Comparison of ENCODE assay signal across 26 cellular contexts in the genomic region with DNA sequence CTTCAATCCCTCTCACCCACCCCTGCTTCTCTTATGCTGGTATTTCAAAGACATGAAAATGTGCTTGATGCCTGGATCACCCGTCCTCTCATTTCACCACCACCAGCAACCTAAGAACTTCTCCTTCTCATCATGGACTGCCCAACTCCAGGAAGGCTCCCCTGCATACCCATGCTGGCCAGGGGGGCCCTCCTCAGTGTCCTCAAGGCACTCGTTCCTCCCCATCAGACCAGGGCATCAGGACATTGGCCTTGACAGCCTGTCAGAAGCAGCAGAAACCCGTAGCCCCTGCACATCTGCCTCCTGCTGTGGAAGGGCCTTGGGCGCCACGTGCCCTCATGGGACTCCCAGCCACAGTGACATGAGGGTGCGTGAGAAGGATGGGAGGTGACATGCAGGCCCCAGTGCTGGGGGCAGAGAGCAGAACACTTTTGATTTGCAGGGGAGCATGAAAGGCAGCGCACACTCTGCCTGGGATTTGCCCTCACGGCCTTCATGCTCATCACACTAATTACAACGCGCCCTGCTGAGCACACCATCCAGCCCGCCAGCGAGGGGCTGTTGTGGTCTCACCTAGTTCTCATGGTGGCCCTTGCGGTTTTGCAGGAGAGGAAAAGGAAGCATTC. TPM values are rescaled to one million over a fixed set of nuclear protein-coding genes. Genes with fewer than 3 reads are reported as not detected.
DNase-seq lines count a peak whose midpoint lies in the region; ATAC-seq, FAIRE-seq and TF ChIP-seq lines count a peak whose summit lies in the region.
"Had no signal": no experiment of that assay in that cellular context is flagged by ENCODE, and none has a peak within 500 bp of the region (broad histone marks: within the 10 kb centered on the region; RNA-seq: fewer than 3 reads in every experiment).

No MANE protein-coding gene starts in this region.

- H4K20me1 ChIP-seq in BLaER1: peaks cover 28% of the 10 kb centered on the region

- peaks cover 36% of the 10 kb centered on the region for H3K4me1 ChIP-seq in BLaER1

- intact Hi-C loops in activated T-helper 1 cell treated with anti-CD3 and anti-CD28 coated beads, Interleukin-12 subunit alpha, Interleukin-12 subunit beta, Interleukin-2, Interleukin-4 antibody, amounts not matched to agents 30 ng/mL and 10 ng/mL and 1 ng/mL, durations not matched to agents 14 hours and 24 hours and 36 hours (cut with micrococcal nuclease): no loop called here

- no peak for TF ChIP-seq CTCF in D721Med (IDR thresholded peaks at IDR 0.05; ENCODE audit: insufficient read depth, missing control alignments)

- DNase-seq in DMS79 (lab: John Stamatoyannopoulos, UW): peak; percentile 43
- DNase-seq in activated T-helper 1 cell treated with anti-CD3 and anti-CD28 coated beads, Interleukin-12 subunit alpha, Interleukin-12 subunit beta, Interleukin-2, Interleukin-4 antibody, amounts not matched to agents 30 ng/mL and 10 ng/mL and 1 ng/mL, durations not matched to agents 14 hours and 24 hours and 36 hours (ENCODE audit: low spot score): no peak
- no peak for DNase-seq in naive thymus-derived CD8-positive, alpha-beta T cell
- no peak for DNase-seq in COR-L47 (lab: John Stamatoyannopoulos, UW)
- no peak for DNase-seq in D721Med (ENCODE audit: insufficient read length, low spot score)
- no peak for DNase-seq in activated CD8-positive, alpha-beta memory T cell treated with anti-CD3 and anti-CD28 coated beads, Interleukin-2, amount 50 U/mL, for 48 hours
- DNase-seq: activated CD8-positive, alpha-beta T cell treated with anti-CD3 and anti-CD28 coated beads, Interleukin-2, amount 10 ng/mL, durations not matched to agents 7 days and 5 days; activated naive CD4-positive, alpha-beta T cell treated with anti-CD3 and anti-CD28 coated beads, Interleukin-2, amount 50 U/mL, for 16 hours; activated T-cell treated with anti-CD3 and anti-CD28 coated beads, Interleukin-2, amount 50 U/mL, for 24 hours; aorta; CD8-positive, alpha-beta T cell; effector memory CD4-positive, alpha-beta T cell; MV-4-11; NCI-H187 treated with DMSO at 0.1 percent for 48 hours; NCI-H345; Peyer's patch; spleen; stimulated activated CD4-positive, alpha-beta T cell treated with anti-CD3 and anti-CD28 coated beads, Interleukin-4, amount 100 ng/mL, for 4 hours; stomach; transverse colon; WERI-Rb-1 had no signal

- H3K9me3 ChIP-seq in BLaER1: peaks cover 11% of the 10 kb centered on the region
- H3K9me3 ChIP-seq: Peyer's patch, spleen, stomach, transverse colon had no signal

- no peak for FAIRE-seq in D721Med (lab: Jason Lieb, UNC)
- FAIRE-seq: K562 had no signal

- no peaks in the 10 kb centered on the region for H3K36me3 ChIP-seq in BLaER1
- H3K36me3 ChIP-seq: Peyer's patch, spleen, stomach, transverse colon, WERI-Rb-1 had no signal

- H3K4me3 Mint-ChIP-seq in activated T-helper 1 cell treated with anti-CD3 and anti-CD28 coated beads, Interleukin-12 subunit alpha, Interleukin-12 subunit beta, Interleukin-2, Interleukin-4 antibody, amounts not matched to agents 30 ng/mL and 10 ng/mL and 1 ng/mL, durations not matched to agents 14 hours and 24 hours and 36 hours: peak overlapping the region; percentile 11
- H3K4me3 Mint-ChIP-seq in naive thymus-derived CD8-positive, alpha-beta T cell: peak overlapping the region; percentile 9 to 70 (median 38)
- H3K4me3 Mint-ChIP-seq: activated CD8-positive, alpha-beta T cell treated with anti-CD3 and anti-CD28 coated beads, Interleukin-2, amount 10 ng/mL, durations not matched to agents 7 days and 5 days; activated T-cell treated with anti-CD3 and anti-CD28 coated beads, Interleukin-2, amount 50 U/mL, for 24 hours had no signal

- POLR2A ChIA-PET in naive thymus-derived CD8-positive, alpha-beta T cell (lab: Charles Lee): no interaction called here

- no peaks in the 10 kb centered on the region for H3K4me1 Mint-ChIP-seq in activated T-helper 1 cell treated with anti-CD3 and anti-CD28 coated beads, Interleukin-12 subunit alpha, Interleukin-12 subunit beta, Interleukin-2, Interleukin-4 antibody, amounts not matched to agents 30 ng/mL and 10 ng/mL and 1 ng/mL, durations not matched to agents 14 hours and 24 hours and 36 hours (ENCODE audit: low read depth)
- peaks cover 5 to 22% (median 13%) of the 10 kb centered on the region in 4 donors for H3K4me1 Mint-ChIP-seq in naive thymus-derived CD8-positive, alpha-beta T cell

- no peak overlapping the region for H3K27ac Mint-ChIP-seq in activated T-helper 1 cell treated with anti-CD3 and anti-CD28 coated beads, Interleukin-12 subunit alpha, Interleukin-12 subunit beta, Interleukin-2, Interleukin-4 antibody, amounts not matched to agents 30 ng/mL and 10 ng/mL and 1 ng/mL, durations not matched to agents 14 hours and 24 hours and 36 hours
- H3K27ac Mint-ChIP-seq in naive thymus-derived CD8-positive, alpha-beta T cell: peak overlapping the region in 1 of 10 donors; percentile 46
- H3K27ac Mint-ChIP-seq: activated CD8-positive, alpha-beta T cell treated with anti-CD3 and anti-CD28 coated beads, Interleukin-2, amount 10 ng/mL, durations not matched to agents 7 days and 5 days; activated T-cell treated with anti-CD3 and anti-CD28 coated beads, Interleukin-2, amount 50 U/mL, for 24 hours; CD8-positive, alpha-beta T cell; memory B cell; T-helper 2 cell treated with Interferon-gamma antibody and Interleukin-4, amounts not matched to agents 5 μg/mL and 100 μg/mL, for 36 hours had no signal

- peaks cover 46% of the 10 kb centered on the region for H3K27me3 Mint-ChIP-seq in activated T-helper 1 cell treated with anti-CD3 and anti-CD28 coated beads, Interleukin-12 subunit alpha, Interleukin-12 subunit beta, Interleukin-2, Interleukin-4 antibody, amounts not matched to agents 30 ng/mL and 10 ng/mL and 1 ng/mL, durations not matched to agents 14 hours and 24 hours and 36 hours (ENCODE audit: insufficient read depth)
- H3K27me3 Mint-ChIP-seq in naive thymus-derived CD8-positive, alpha-beta T cell: peaks cover 50 to 82% (median 57%) of the 10 kb centered on the region in 5 donors

- no peaks in the 10 kb centered on the region for H3K9me3 Mint-ChIP-seq in activated T-helper 1 cell treated with anti-CD3 and anti-CD28 coated beads, Interleukin-12 subunit alpha, Interleukin-12 subunit beta, Interleukin-2, Interleukin-4 antibody, amounts not matched to agents 30 ng/mL and 10 ng/mL and 1 ng/mL, durations not matched to agents 14 hours and 24 hours and 36 hours
- peaks cover 0 to 15% (median 11%) of the 10 kb centered on the region in 9 donors for H3K9me3 Mint-ChIP-seq in naive thymus-derived CD8-positive, alpha-beta T cell
- H3K9me3 Mint-ChIP-seq: activated T-cell treated with anti-CD3 and anti-CD28 coated beads, Interleukin-2, amount 50 U/mL, for 24 hours; CD8-positive, alpha-beta T cell; memory B cell; T-helper 2 cell treated with Interferon-gamma antibody and Interleukin-4, amounts not matched to agents 5 μg/mL and 100 μg/mL, for 36 hours had no signal

- no peak overlapping the region for H3K4me3 ChIP-seq in BLaER1
- H3K4me3 ChIP-seq: K562, Peyer's patch, spleen, transverse colon had no signal

- H3K27ac ChIP-seq in BLaER1: no peak overlapping the region
- H3K27ac ChIP-seq: Peyer's patch, spleen, transverse colon, WERI-Rb-1 had no signal

- H3K36me3 Mint-ChIP-seq in activated T-helper 1 cell treated with anti-CD3 and anti-CD28 coated beads, Interleukin-12 subunit alpha, Interleukin-12 subunit beta, Interleukin-2, Interleukin-4 antibody, amounts not matched to agents 30 ng/mL and 10 ng/mL and 1 ng/mL, durations not matched to agents 14 hours and 24 hours and 36 hours (ENCODE audit: low read depth): peaks cover 3% of the 10 kb centered on the region
- H3K36me3 Mint-ChIP-seq in naive thymus-derived CD8-positive, alpha-beta T cell: peaks cover 2 to 11% (median 7%) of the 10 kb centered on the region in 3 donors
- H3K36me3 Mint-ChIP-seq: CD8-positive, alpha-beta T cell; memory B cell had no signal

- peak in 1 of 2 donors; percentile 26 for ATAC-seq in naive thymus-derived CD8-positive, alpha-beta T cell
- ATAC-seq in GM18858 (IDR thresholded peaks at IDR 0.05; ENCODE audit: unreplicated experiment): no peak
- ATAC-seq: activated CD8-positive, alpha-beta T cell treated with anti-CD3 and anti-CD28 coated beads, Interleukin-2, amount 10 ng/mL, durations not matched to agents 7 days and 5 days; CD8-positive, alpha-beta T cell; K562 had no signal

- H3K9ac ChIP-seq in BLaER1: no peak overlapping the region

- H3K4me2 ChIP-seq in BLaER1: peak overlapping the region; percentile 64

- H3K27me3 ChIP-seq in BLaER1: peaks cover 52% of the 10 kb centered on the region
- H3K27me3 ChIP-seq: Peyer's patch had no signal

RNA-seq across cellular contexts. Expression of a gene that starts 1.9 kb away (rescaled TPM):
- total RNA-seq in activated T-helper 1 cell treated with anti-CD3 and anti-CD28 coated beads, Interleukin-12 subunit alpha, Interleukin-12 subunit beta, Interleukin-2, Interleukin-4 antibody, amounts not matched to agents 30 ng/mL and 10 ng/mL and 1 ng/mL, durations not matched to agents 14 hours and 24 hours and 36 hours: 0.05 TPM in 1 of 2 replicates, not detected in the other
- not detected for total RNA-seq in naive thymus-derived CD8-positive, alpha-beta T cell
- not detected for polyA plus RNA-seq in naive thymus-derived CD8-positive, alpha-beta T cell
- total RNA-seq: activated CD8-positive, alpha-beta T cell treated with anti-CD3 and anti-CD28 coated beads, Interleukin-2, amount 10 ng/mL, durations not matched to agents 7 days and 5 days had no signal
